In genomic region chr1:173212952-173213491, GRCh38 we compare ENCODE assay signal across 13 cellular contexts. TPM values are rescaled to one million over a fixed set of nuclear protein-coding genes. Genes with fewer than 3 reads are reported as not detected.
DNase-seq lines count a peak whose midpoint lies in the region; ATAC-seq and TF ChIP-seq lines count a peak whose summit lies in the region.
"Had no signal": no experiment of that assay in that cellular context is flagged by ENCODE, and none has a peak within 500 bp of the region (broad histone marks: within the 10 kb centered on the region; RNA-seq: fewer than 3 reads in every experiment).

No MANE protein-coding gene starts in this region.

- in situ Hi-C loops in ACHN (cut with HindIII; ENCODE audit: low pct_ligation_motif_present, low pct_unique_long_range_greater_than_20kb, low sequenced_read_pairs), result loop anchor here (25.0 kb wide), 1 partner anchor 451 kb away; no protein-coding TSS in a partner anchor

- no peak for TF ChIP-seq CTCF in glutamatergic neuron (IDR thresholded peaks at IDR 0.05; ENCODE audit: partially characterized antibody, unreplicated experiment)

- H3K36me3 Mint-ChIP-seq in glutamatergic neuron (ENCODE audit: unreplicated experiment), result no peaks in the 10 kb centered on the region

- H3K9me3 Mint-ChIP-seq in glutamatergic neuron (ENCODE audit: unreplicated experiment), result no peaks in the 10 kb centered on the region
- H3K9me3 Mint-ChIP-seq: activated CD4-positive, alpha-beta memory T cell treated with anti-CD3 and anti-CD28 coated beads, Interleukin-2, amount 10 ng/mL, durations not matched to agents 7 days and 5 days had no signal

- no peak for DNase-seq in HUDEP-2 (lab: John Stamatoyannopoulos, UW; ENCODE audit: unreplicated experiment in 76 of 76)
- DNase-seq in dedifferentiated amniotic fluid mesenchymal stem cell (ENCODE audit: extremely low spot score), result no peak
- DNase-seq in ACHN, result no peak
- DNase-seq in glutamatergic neuron, result no peak
- DNase-seq: activated CD4-positive, alpha-beta memory T cell treated with anti-CD3 and anti-CD28 coated beads, Interleukin-2, amount 10 ng/mL, durations not matched to agents 7 days and 5 days; gastrocnemius medialis; NCI-H1417; T-helper 1 cell had no signal

- no peaks in the 10 kb centered on the region for H3K27me3 Mint-ChIP-seq in glutamatergic neuron (ENCODE audit: unreplicated experiment)
- H3K27me3 Mint-ChIP-seq: B cell had no signal

- ATAC-seq in GM18498 (IDR thresholded peaks at IDR 0.05; ENCODE audit: unreplicated experiment), result peak; percentile 84
- ATAC-seq in GM19438 (IDR thresholded peaks at IDR 0.05; ENCODE audit: low read depth, unreplicated experiment), result peak; percentile 68
- peak; percentile 85 for ATAC-seq in HG02870 (IDR thresholded peaks at IDR 0.05; ENCODE audit: unreplicated experiment)
- ATAC-seq in HG03521 (IDR thresholded peaks at IDR 0.05; ENCODE audit: unreplicated experiment), result peak; percentile 53
- ATAC-seq: gastrocnemius medialis had no signal

- H3K4me3 Mint-ChIP-seq in glutamatergic neuron (ENCODE audit: unreplicated experiment), result no peak overlapping the region
- H3K4me3 Mint-ChIP-seq: activated CD4-positive, alpha-beta memory T cell treated with anti-CD3 and anti-CD28 coated beads, Interleukin-2, amount 10 ng/mL, durations not matched to agents 7 days and 5 days; B cell had no signal

- no peaks in the 10 kb centered on the region for H3K4me1 Mint-ChIP-seq in glutamatergic neuron (ENCODE audit: low read depth, unreplicated experiment)
- H3K4me1 Mint-ChIP-seq: B cell had no signal

- no peak overlapping the region for H3K27ac Mint-ChIP-seq in glutamatergic neuron (ENCODE audit: unreplicated experiment)
- H3K27ac Mint-ChIP-seq: activated CD4-positive, alpha-beta memory T cell treated with anti-CD3 and anti-CD28 coated beads, Interleukin-2, amount 10 ng/mL, durations not matched to agents 7 days and 5 days; B cell had no signal

RNA-seq across cellular contexts. Expression of gene TNFSF4, which starts 5.9 kb away (rescaled TPM):
- total RNA-seq in glutamatergic neuron (ENCODE audit: unreplicated experiment), result 0.34 TPM
